1 cellular context compared by ENCODE assay signal in the genomic region with DNA sequence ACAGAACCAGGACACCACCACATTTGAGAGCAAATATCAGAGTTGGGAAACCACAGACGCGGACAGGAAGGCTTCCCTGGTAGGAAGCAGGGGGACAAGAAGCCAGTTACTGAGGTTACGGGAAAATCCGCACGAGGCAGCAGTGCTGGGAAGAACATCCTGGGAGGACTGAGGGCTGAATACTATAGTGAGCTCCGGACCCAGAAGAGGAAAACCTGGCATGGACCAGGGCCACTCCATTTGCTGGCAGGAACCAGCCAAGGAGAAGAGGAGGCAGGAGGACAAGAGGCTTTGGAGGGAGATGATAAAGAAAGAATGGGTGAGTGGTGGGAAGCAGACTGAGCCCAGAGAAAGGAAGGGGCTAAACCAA.
TF ChIP-seq lines count a peak whose summit lies in the region.

No MANE protein-coding gene starts in this region.

TF ChIP-seq in HepG2, 621 proteins besides CTCF, POLR2A, EP300 and RAD21:
- TF ChIP-seq POLR2AphosphoS2 (IDR thresholded peaks at IDR 0.05; ENCODE audit: low read depth, low read length) = no peak
- peak; percentile 18; the same call in 1 of the 2 replicates for TF ChIP-seq NCOA2 (CRISPR knock-in tag; IDR thresholded peaks at IDR 0.05)
- no peak for TF ChIP-seq ZNF564 (CRISPR knock-in tag; IDR thresholded peaks at IDR 0.05)
- TF ChIP-seq FOXA3 (CRISPR knock-in tag; IDR thresholded peaks at IDR 0.05) = no peak
- 0 out of 2 replicates have a peak, but pooled peaks have one; percentile 8 for TF ChIP-seq ERF (CRISPR knock-in tag; IDR thresholded peaks at IDR 0.05)
- TF ChIP-seq, protein P1, sequence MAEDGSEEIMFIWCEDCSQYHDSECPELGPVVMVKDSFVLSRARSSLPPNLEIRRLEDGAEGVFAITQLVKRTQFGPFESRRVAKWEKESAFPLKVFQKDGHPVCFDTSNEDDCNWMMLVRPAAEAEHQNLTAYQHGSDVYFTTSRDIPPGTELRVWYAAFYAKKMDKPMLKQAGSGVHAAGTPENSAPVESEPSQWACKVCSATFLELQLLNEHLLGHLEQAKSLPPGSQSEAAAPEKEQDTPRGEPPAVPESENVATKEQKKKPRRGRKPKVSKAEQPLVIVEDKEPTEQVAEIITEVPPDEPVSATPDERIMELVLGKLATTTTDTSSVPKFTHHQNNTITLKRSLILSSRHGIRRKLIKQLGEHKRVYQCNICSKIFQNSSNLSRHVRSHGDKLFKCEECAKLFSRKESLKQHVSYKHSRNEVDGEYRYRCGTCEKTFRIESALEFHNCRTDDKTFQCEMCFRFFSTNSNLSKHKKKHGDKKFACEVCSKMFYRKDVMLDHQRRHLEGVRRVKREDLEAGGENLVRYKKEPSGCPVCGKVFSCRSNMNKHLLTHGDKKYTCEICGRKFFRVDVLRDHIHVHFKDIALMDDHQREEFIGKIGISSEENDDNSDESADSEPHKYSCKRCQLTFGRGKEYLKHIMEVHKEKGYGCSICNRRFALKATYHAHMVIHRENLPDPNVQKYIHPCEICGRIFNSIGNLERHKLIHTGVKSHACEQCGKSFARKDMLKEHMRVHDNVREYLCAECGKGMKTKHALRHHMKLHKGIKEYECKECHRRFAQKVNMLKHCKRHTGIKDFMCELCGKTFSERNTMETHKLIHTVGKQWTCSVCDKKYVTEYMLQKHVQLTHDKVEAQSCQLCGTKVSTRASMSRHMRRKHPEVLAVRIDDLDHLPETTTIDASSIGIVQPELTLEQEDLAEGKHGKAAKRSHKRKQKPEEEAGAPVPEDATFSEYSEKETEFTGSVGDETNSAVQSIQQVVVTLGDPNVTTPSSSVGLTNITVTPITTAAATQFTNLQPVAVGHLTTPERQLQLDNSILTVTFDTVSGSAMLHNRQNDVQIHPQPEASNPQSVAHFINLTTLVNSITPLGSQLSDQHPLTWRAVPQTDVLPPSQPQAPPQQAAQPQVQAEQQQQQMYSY (CRISPR knock-in tag; IDR thresholded peaks at IDR 0.05) = peak; percentile 96
- TF ChIP-seq RXRA (CRISPR knock-in tag; IDR thresholded peaks at IDR 0.05) = 0 out of 2 replicates have a peak, but pooled peaks have one; percentile 15
- TF ChIP-seq ZMYM2 (CRISPR knock-in tag; IDR thresholded peaks at IDR 0.05) = no peak
- TF ChIP-seq RARA (CRISPR knock-in tag; IDR thresholded peaks at IDR 0.05) = no peak
- no peak for TF ChIP-seq NCOR1 (IDR thresholded peaks at IDR 0.05; ENCODE audit: borderline replicate concordance, low read length)
- TF ChIP-seq NKX3-1 (CRISPR knock-in tag; IDR thresholded peaks at IDR 0.05) = no peak
- peak; percentile 41; the same call in 1 of the 2 replicates for TF ChIP-seq FOXP4 (CRISPR knock-in tag; IDR thresholded peaks at IDR 0.05)
- no peak for TF ChIP-seq ZNF567 (CRISPR knock-in tag; IDR thresholded peaks at IDR 0.05; ENCODE audit: borderline replicate concordance)
- TF ChIP-seq ZNF256 (CRISPR knock-in tag; conservative IDR thresholded peaks at IDR 0.05) = no peak
- 0 out of 2 replicates have a peak, but pooled peaks have one; percentile 6 for TF ChIP-seq SOX5 (CRISPR knock-in tag; IDR thresholded peaks at IDR 0.05; ENCODE audit: borderline replicate concordance)
- TF ChIP-seq ZNF329 (CRISPR knock-in tag; IDR thresholded peaks at IDR 0.05; ENCODE audit: low read depth) = no peak
- 0 out of 2 replicates have a peak, but pooled peaks have one; percentile 33 for TF ChIP-seq ZC3H13 (CRISPR knock-in tag; IDR thresholded peaks at IDR 0.05)
- TF ChIP-seq, protein P2, sequence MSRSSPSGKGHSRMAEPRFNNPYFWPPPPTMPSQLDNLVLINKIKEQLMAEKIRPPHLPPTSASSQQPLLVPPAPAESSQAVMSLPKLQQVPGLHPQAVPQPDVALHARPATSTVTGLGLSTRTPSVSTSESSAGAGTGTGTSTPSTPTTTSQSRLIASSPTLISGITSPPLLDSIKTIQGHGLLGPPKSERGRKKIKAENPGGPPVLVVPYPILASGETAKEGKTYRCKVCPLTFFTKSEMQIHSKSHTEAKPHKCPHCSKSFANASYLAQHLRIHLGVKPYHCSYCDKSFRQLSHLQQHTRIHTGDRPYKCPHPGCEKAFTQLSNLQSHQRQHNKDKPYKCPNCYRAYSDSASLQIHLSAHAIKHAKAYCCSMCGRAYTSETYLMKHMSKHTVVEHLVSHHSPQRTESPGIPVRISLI (CRISPR knock-in tag; IDR thresholded peaks at IDR 0.05; ENCODE audit: borderline replicate concordance) = no peak
